Comparison of ENCODE assay signal across 1 cellular context in the genomic region with DNA sequence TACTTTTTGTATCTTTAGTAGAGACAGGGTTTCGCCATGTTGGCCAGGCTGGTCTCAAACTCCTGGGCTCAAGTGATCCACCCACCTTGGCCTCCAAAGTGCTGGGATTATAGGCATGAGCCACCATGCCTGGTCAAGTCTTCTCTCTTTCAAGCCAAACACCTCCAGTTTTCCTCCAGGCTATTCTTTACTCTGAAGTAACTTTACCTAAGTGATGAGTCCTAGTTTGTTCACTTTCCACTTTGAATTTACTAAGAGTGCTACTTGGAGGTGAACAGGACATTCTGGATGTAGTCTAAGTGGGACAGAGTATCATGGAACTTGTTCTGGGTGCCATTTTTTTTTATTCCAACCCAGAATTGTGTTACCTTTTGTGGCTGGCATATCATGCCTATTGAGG. TPM values are rescaled to one million over a fixed set of nuclear protein-coding genes. Genes with fewer than 3 reads are reported as not detected.
"Had no signal": no experiment of that assay in that cellular context is flagged by ENCODE, and none has a peak within 500 bp of the region (broad histone marks: within the 10 kb centered on the region; RNA-seq: fewer than 3 reads in every experiment).

No MANE protein-coding gene starts in this region.

RNA-seq across cellular contexts. Expression of a gene that starts 47.3 kb away (rescaled TPM):
- total RNA-seq: activated CD4-positive, alpha-beta T cell treated with anti-CD3 and anti-CD28 coated beads, Interleukin-2, amount 10 ng/mL, durations not matched to agents 24 days and 14 days had no signal
